ENCODE assay signal across 1 cellular context in genomic region chr6:157981132-157981394, GRCh38.
TF ChIP-seq lines count a peak whose summit lies in the region.

No MANE protein-coding gene starts in this region.

TF ChIP-seq in H1, 55 proteins besides CTCF, POLR2A, EP300 and RAD21 (continued from another document):
- TF ChIP-seq SUZ12 (IDR thresholded peaks at IDR 0.05; ENCODE audit: low read length), result peak; percentile 17; the same call in 1 of the 2 replicates
- peak in 1 of 2 experiments; percentile 52; a peak in 2 of 4 replicates for TF ChIP-seq SIN3A (conservative IDR thresholded peaks at IDR 0.05 in 1 of 2, IDR thresholded peaks at IDR 0.05 in 1 of 2; ENCODE audit: low read depth in 1 of 2, low read length in 2 of 2)
